In genomic region chr2:202113571-202114142, GRCh38 we compare ENCODE assay signal across 14 cellular contexts. TPM values are rescaled to one million over a fixed set of nuclear protein-coding genes. Genes with fewer than 3 reads are reported as not detected.
DNase-seq lines count a peak whose midpoint lies in the region; ATAC-seq and TF ChIP-seq lines count a peak whose summit lies in the region.
"Had no signal": no experiment of that assay in that cellular context is flagged by ENCODE, and none has a peak within 500 bp of the region (broad histone marks: within the 10 kb centered on the region; RNA-seq: fewer than 3 reads in every experiment).

No MANE protein-coding gene starts in this region.

- H3K4me3 ChIP-seq in astrocyte of the spinal cord (ENCODE audit: low read depth, low read length), result no peak overlapping the region
- H3K4me3 ChIP-seq: BLaER1 treated with 17β-estradiol and CSF1 and Interleukin-3, amounts not matched to agents 10 nM and 100 nM; body of pancreas had no signal

- no peak overlapping the region for H3K27ac Mint-ChIP-seq in activated T-cell treated with anti-CD3 and anti-CD28 coated beads, Interleukin-2, amount 50 U/mL, for 72 hours
- H3K27ac Mint-ChIP-seq in stimulated activated effector memory CD8-positive, alpha-beta T cell treated with anti-CD3 and anti-CD28 coated beads, Interleukin-12 subunit alpha, Interleukin-12 subunit beta, amount 100 ng/mL, for 72 hours, result no peak overlapping the region

- peaks cover 26% of the 10 kb centered on the region for H3K27me3 Mint-ChIP-seq in activated T-cell treated with anti-CD3 and anti-CD28 coated beads, Interleukin-2, amount 50 U/mL, for 72 hours (ENCODE audit: low read depth)

- no peaks in the 10 kb centered on the region for H3K9me3 Mint-ChIP-seq in activated T-cell treated with anti-CD3 and anti-CD28 coated beads, Interleukin-2, amount 50 U/mL, for 72 hours
- H3K9me3 Mint-ChIP-seq in stimulated activated effector memory CD8-positive, alpha-beta T cell treated with anti-CD3 and anti-CD28 coated beads, Interleukin-12 subunit alpha, Interleukin-12 subunit beta, amount 100 ng/mL, for 72 hours, result no peaks in the 10 kb centered on the region

- ATAC-seq in activated T-cell treated with anti-CD3 and anti-CD28 coated beads, Interleukin-2, amount 50 U/mL, for 72 hours (replicated peaks in 1 of 2), result peak; percentile 55 to 84
- ATAC-seq in stimulated activated effector memory CD8-positive, alpha-beta T cell treated with anti-CD3 and anti-CD28 coated beads, Interleukin-12 subunit alpha, Interleukin-12 subunit beta, amount 100 ng/mL, for 72 hours, result peak; percentile 60
- ATAC-seq: body of pancreas had no signal

- DNase-seq in activated T-cell treated with anti-CD3 and anti-CD28 coated beads, Interleukin-2, amount 50 U/mL, for 72 hours, result peak; percentile 1 to 8
- no peak for DNase-seq in activated T-cell treated with anti-CD3 and anti-CD28 coated beads for 4 hours
- peak; percentile 80 for DNase-seq in NCI-H345 (lab: John Stamatoyannopoulos, UW)
- DNase-seq in astrocyte of the spinal cord (ENCODE audit: low read depth, low spot score), result peak; percentile 45
- no peak for DNase-seq in stimulated activated effector memory CD8-positive, alpha-beta T cell treated with anti-CD3 and anti-CD28 coated beads, Interleukin-12 subunit alpha, Interleukin-12 subunit beta, amount 100 ng/mL, for 72 hours (ENCODE audit: low spot score in 2 of 2)
- DNase-seq in D341Med (ENCODE audit: low spot score), result no peak
- DNase-seq in 8988T, result no peak
- DNase-seq in COLO829 (ENCODE audit: low spot score), result no peak
- DNase-seq: body of pancreas, NCI-H1694 treated with DMSO at 0.1 percent for 48 hours, occipital lobe, RPMI8226 had no signal

- no peak overlapping the region for H3K4me3 Mint-ChIP-seq in activated T-cell treated with anti-CD3 and anti-CD28 coated beads, Interleukin-2, amount 50 U/mL, for 72 hours
- no peak overlapping the region for H3K4me3 Mint-ChIP-seq in stimulated activated effector memory CD8-positive, alpha-beta T cell treated with anti-CD3 and anti-CD28 coated beads, Interleukin-12 subunit alpha, Interleukin-12 subunit beta, amount 100 ng/mL, for 72 hours

- no peak for TF ChIP-seq CTCF in astrocyte of the spinal cord (IDR thresholded peaks at IDR 0.05; ENCODE audit: low read depth, low read length)

- no peaks in the 10 kb centered on the region for H3K36me3 Mint-ChIP-seq in activated T-cell treated with anti-CD3 and anti-CD28 coated beads, Interleukin-2, amount 50 U/mL, for 72 hours (ENCODE audit: insufficient read depth in 2 of 2)
- no peaks in the 10 kb centered on the region for H3K36me3 Mint-ChIP-seq in stimulated activated effector memory CD8-positive, alpha-beta T cell treated with anti-CD3 and anti-CD28 coated beads, Interleukin-12 subunit alpha, Interleukin-12 subunit beta, amount 100 ng/mL, for 72 hours

- in situ Hi-C loops in astrocyte of the spinal cord (cut with HindIII; ENCODE audit: low sequenced_read_pairs), result no loop called here

- no peaks in the 10 kb centered on the region for H3K4me1 Mint-ChIP-seq in activated T-cell treated with anti-CD3 and anti-CD28 coated beads, Interleukin-2, amount 50 U/mL, for 72 hours (ENCODE audit: low read depth)
- no peaks in the 10 kb centered on the region for H3K4me1 Mint-ChIP-seq in stimulated activated effector memory CD8-positive, alpha-beta T cell treated with anti-CD3 and anti-CD28 coated beads, Interleukin-12 subunit alpha, Interleukin-12 subunit beta, amount 100 ng/mL, for 72 hours

RNA-seq across cellular contexts. Expression of gene KIAA2012, which starts 40.6 kb away (rescaled TPM):
- not detected for total RNA-seq in activated T-cell treated with anti-CD3 and anti-CD28 coated beads, Interleukin-2, amount 50 U/mL, for 72 hours
- total RNA-seq: body of pancreas, lung microvascular endothelial cell had no signal

Comparison
In these comparisons a context has a peak if more than half of its experiments do, and no peak if none do; other contexts are left out.
1. DNase-seq: peak in activated T-cell treated with anti-CD3 and anti-CD28 coated beads, Interleukin-2, amount 50 U/mL, for 72 hours (2 of 2), NCI-H345 (single experiment) and astrocyte of the spinal cord (single experiment); none in activated T-cell treated with anti-CD3 and anti-CD28 coated beads for 4 hours (single experiment), stimulated activated effector memory CD8-positive, alpha-beta T cell treated with anti-CD3 and anti-CD28 coated beads, Interleukin-12 subunit alpha, Interleukin-12 subunit beta, amount 100 ng/mL, for 72 hours (0 of 2), D341Med (single experiment), 8988T (single experiment) and COLO829 (single experiment).